Comparison of ENCODE assay signal across 20 cellular contexts in genomic region chr4:187668683-187669082, GRCh38.
DNase-seq lines count a peak whose midpoint lies in the region; TF ChIP-seq lines count a peak whose summit lies in the region.
"Had no signal": no experiment of that assay in that cellular context is flagged by ENCODE, and none has a peak within 500 bp of the region (broad histone marks: within the 10 kb centered on the region; RNA-seq: fewer than 3 reads in every experiment).

No MANE protein-coding gene starts in this region.

- no peaks in the 10 kb centered on the region for H4K20me1 ChIP-seq in mammary epithelial cell (ENCODE audit: insufficient read depth, low read length)
- H4K20me1 ChIP-seq in osteoblast (ENCODE audit: insufficient read depth, low read length), result no peaks in the 10 kb centered on the region
- no peaks in the 10 kb centered on the region for H4K20me1 ChIP-seq in Karpas-422 (ENCODE audit: insufficient read depth, low read depth, low read length)

- BruUV-seq in mammary epithelial cell (replicated peaks; lab: Mats Ljungman, UMichigan), result no TSS peak

- H3K4me2 ChIP-seq in mammary epithelial cell (ENCODE audit: insufficient read depth, low read depth, low read length) (no peak overlapping the region), osteoblast (ENCODE audit: insufficient read depth, low read length) (peak overlapping the region; percentile 45), Karpas-422 (ENCODE audit: low read depth, low read length, poor library complexity, severe bottlenecking) (no peak overlapping the region)

- H2AFZ ChIP-seq in mammary epithelial cell (ENCODE audit: low read depth, low read length) (no peak overlapping the region), osteoblast (ENCODE audit: low read length) (peak overlapping the region; percentile 70), Karpas-422 (ENCODE audit: low read length) (no peak overlapping the region)
- H2AFZ ChIP-seq: parathyroid adenoma had no signal

- in situ Hi-C loops in mammary epithelial cell (cut with MboI; ENCODE audit: low sequenced_read_pairs in 2 of 2), result no loop called here

- H3K9ac ChIP-seq in mammary epithelial cell (ENCODE audit: insufficient read depth, low read length), result no peak overlapping the region
- no peak overlapping the region for H3K9ac ChIP-seq in Karpas-422 (ENCODE audit: low read length)
- H3K9ac ChIP-seq: parathyroid adenoma had no signal

- H3K36me3 ChIP-seq in MG63, result no peaks in the 10 kb centered on the region
- H3K36me3 ChIP-seq in mammary epithelial cell (ENCODE audit: insufficient read depth, low read length), result no peaks in the 10 kb centered on the region
- no peaks in the 10 kb centered on the region for H3K36me3 ChIP-seq in osteoblast (ENCODE audit: insufficient read depth, low read length)
- no peaks in the 10 kb centered on the region for H3K36me3 ChIP-seq in Karpas-422 (ENCODE audit: insufficient read depth, low read length)
- H3K36me3 ChIP-seq: adrenal gland, suprapubic skin had no signal

- intact Hi-C loops in mammary epithelial cell (cut with micrococcal nuclease), result no loop called here

- dilution Hi-C loops in mammary epithelial cell (cut with HindIII; ENCODE audit: low sequenced_read_pairs), result no loop called here

- no peaks in the 10 kb centered on the region for H3K79me2 ChIP-seq in mammary epithelial cell (ENCODE audit: insufficient read depth, low read length)
- H3K79me2 ChIP-seq in osteoblast (ENCODE audit: insufficient read depth, low read length), result no peaks in the 10 kb centered on the region
- H3K79me2 ChIP-seq in Karpas-422 (ENCODE audit: low read length), result no peaks in the 10 kb centered on the region
- H3K79me2 ChIP-seq: parathyroid adenoma had no signal

- H3K9me2 ChIP-seq in Karpas-422 (replicated peaks; ENCODE audit: insufficient read depth, low read length), result no peaks in the 10 kb centered on the region

- H3K4me1 ChIP-seq in mammary epithelial cell (ENCODE audit: insufficient read depth, low read length) (no peaks in the 10 kb centered on the region), osteoblast (ENCODE audit: insufficient read depth, low read length) (peaks cover 3% of the 10 kb centered on the region), Karpas-422 (ENCODE audit: low read length) (no peaks in the 10 kb centered on the region)
- H3K4me1 ChIP-seq: adrenal gland, parathyroid adenoma had no signal

- TF ChIP-seq CTCF in mammary epithelial cell (conservative IDR thresholded peaks at IDR 0.05 in 1 of 2, IDR thresholded peaks at IDR 0.05 in 1 of 2; ENCODE audit: extremely low read depth in 1 of 2, insufficient read depth in 1 of 2, low read depth in 1 of 2, low read length in 2 of 2), result no peak
- no peak for TF ChIP-seq CTCF in osteoblast (IDR thresholded peaks at IDR 0.05; ENCODE audit: extremely low read depth, low read depth, low read length)

- H3K27ac ChIP-seq in mammary epithelial cell (ENCODE audit: insufficient read depth, low read depth, low read length) (no peak overlapping the region), osteoblast (ENCODE audit: low read depth, low read length) (peak overlapping the region; percentile 41), Karpas-422 (ENCODE audit: low read length) (no peak overlapping the region)
- H3K27ac ChIP-seq: adrenal gland, parathyroid adenoma, suprapubic skin had no signal

- CTCF ChIA-PET in mammary epithelial cell (lab: Charles Lee; ENCODE audit: low non-redundant PET), result no interaction called here

- DNase-seq in EL (peak; percentile 25), MG63 (peak; percentile 49), mammary epithelial cell (peak; percentile 60), osteoblast (ENCODE audit: insufficient read length, low spot score, missing footprints) (peak; percentile 90), cortex of kidney (lab: John Stamatoyannopoulos, UW) (no peak), DMS79 treated with DMSO at 0.1 percent for 48 hours (lab: John Stamatoyannopoulos, UW) (no peak), Karpas-422 (no peak), superior temporal gyrus (ENCODE audit: extremely low spot score) (no peak)
- DNase-seq: activated CD4-positive, CD25-positive, alpha-beta regulatory T cell; adrenal gland; GF-D8; KBM-7; naive B cell; NCI-H1694 treated with DMSO at 0.1 percent for 48 hours; Right ventricle myocardium superior; small intestine; stimulated activated CD4-positive, alpha-beta T cell treated with anti-CD3 and anti-CD28 coated beads, Interleukin-4, amount 100 ng/mL, for 4 hours; stimulated activated CD8-positive, alpha-beta memory T cell treated with anti-CD3 and anti-CD28 coated beads, Interleukin-4, amount 100 ng/mL, for 48 hours had no signal

- WGBS in mammary epithelial cell (ENCODE audit: low coverage, missing lambda C conversion rate), result 49% methylated on average over 4 of the region's 4 CpGs

- H3K4me3 ChIP-seq in MG63 (no peak overlapping the region), mammary epithelial cell (replicated peaks in 1 of 3; ENCODE audit: insufficient read depth in 1 of 3, low read depth in 2 of 3, low read length in 3 of 3) (no peak overlapping the region), osteoblast (ENCODE audit: insufficient read depth, low read length) (no peak overlapping the region), Karpas-422 (ENCODE audit: low read length) (no peak overlapping the region)
- H3K4me3 ChIP-seq: adrenal gland, suprapubic skin had no signal

- H3K9me3 ChIP-seq in MG63 (no peaks in the 10 kb centered on the region), mammary epithelial cell (replicated peaks; ENCODE audit: insufficient read depth, low read length) (no peaks in the 10 kb centered on the region), osteoblast (ENCODE audit: low read depth, low read length) (no peaks in the 10 kb centered on the region), Karpas-422 (ENCODE audit: low read length) (no peaks in the 10 kb centered on the region)
- H3K9me3 ChIP-seq: adrenal gland, suprapubic skin had no signal

- H3K27me3 ChIP-seq in MG63 (no peaks in the 10 kb centered on the region), mammary epithelial cell (ENCODE audit: insufficient read depth, low read length) (no peaks in the 10 kb centered on the region), osteoblast (ENCODE audit: insufficient read depth, low read length) (no peaks in the 10 kb centered on the region), Karpas-422 (ENCODE audit: low read length) (no peaks in the 10 kb centered on the region)
- H3K27me3 ChIP-seq: adrenal gland, suprapubic skin had no signal

Comparison
In these comparisons a context has a peak if more than half of its experiments do, and no peak if none do; other contexts are left out.
1. DNase-seq: peak in EL (single experiment), MG63 (single experiment), mammary epithelial cell (single experiment) and osteoblast (single experiment); none in cortex of kidney (single experiment), DMS79 treated with DMSO at 0.1 percent for 48 hours (single experiment), Karpas-422 (single experiment) and superior temporal gyrus (single experiment).